Comparison of ENCODE assay signal across 17 cellular contexts in genomic region chr1:77104672-77105071, GRCh38.
DNase-seq lines count a peak whose midpoint lies in the region; ATAC-seq and TF ChIP-seq lines count a peak whose summit lies in the region.
"Had no signal": no experiment of that assay in that cellular context is flagged by ENCODE, and none has a peak within 500 bp of the region (broad histone marks: within the 10 kb centered on the region; RNA-seq: fewer than 3 reads in every experiment).

No MANE protein-coding gene starts in this region.

- H3K4ac ChIP-seq in neuronal stem cell (ENCODE audit: low read length): no peak overlapping the region

- no peak overlapping the region for H2BK120ac ChIP-seq in neuronal stem cell (ENCODE audit: low read depth, low read length)

- no peak overlapping the region for H3K9ac ChIP-seq in neuronal stem cell (ENCODE audit: low read depth, low read length, poor library complexity)
- H3K9ac ChIP-seq: BLaER1 had no signal

- H3K27ac ChIP-seq in neuronal stem cell (replicated peaks; ENCODE audit: low read length): no peak overlapping the region
- H3K27ac ChIP-seq: 22Rv1, BLaER1, C4-2B had no signal

- H3K4me2 ChIP-seq in neuronal stem cell (ENCODE audit: insufficient read depth, low read length, poor library complexity, severe bottlenecking): no peak overlapping the region
- H3K4me2 ChIP-seq: BLaER1 had no signal

- no peak overlapping the region for H2AFZ ChIP-seq in neuronal stem cell (ENCODE audit: low read length)

- no peak overlapping the region for H4K91ac ChIP-seq in neuronal stem cell (ENCODE audit: low read depth, low read length, poor library complexity)

- peaks cover 0 to 1% of the 10 kb centered on the region in 2 donors for H3K4me1 ChIP-seq in neuronal stem cell (ENCODE audit: control insufficient read depth in 2 of 2, insufficient read depth in 1 of 2, low read depth in 1 of 2, low read length in 2 of 2)
- H3K4me1 ChIP-seq: BLaER1, Caco-2, HAP-1 had no signal

- ATAC-seq in WTC11 (no peak), GM19023 (IDR thresholded peaks at IDR 0.05; ENCODE audit: unreplicated experiment) (no peak), HG02588 (IDR thresholded peaks at IDR 0.05; ENCODE audit: unreplicated experiment) (no peak)
- ATAC-seq: CD8-positive, alpha-beta T cell had no signal

- H2BK12ac ChIP-seq in neuronal stem cell (ENCODE audit: low read length): no peak overlapping the region

- H3K9me3 ChIP-seq in neuronal stem cell (replicated peaks in 1 of 2; ENCODE audit: control insufficient read depth in 2 of 2, insufficient read depth in 1 of 2, low read depth in 1 of 2, low read length in 2 of 2): no peaks in the 10 kb centered on the region
- H3K9me3 ChIP-seq: BLaER1, Caco-2, HAP-1 had no signal

- H3K27me3 Mint-ChIP-seq in activated naive CD4-positive, alpha-beta T cell treated with anti-CD3 and anti-CD28 coated beads, Interleukin-2, amount 50 U/mL, for 24 hours: no peaks in the 10 kb centered on the region
- H3K27me3 Mint-ChIP-seq in activated naive CD4-positive, alpha-beta T cell treated with anti-CD3 and anti-CD28 coated beads for 36 hours (ENCODE audit: low read depth): no peaks in the 10 kb centered on the region
- no peaks in the 10 kb centered on the region for H3K27me3 Mint-ChIP-seq in WTC11 (ENCODE audit: low read depth)
- H3K27me3 Mint-ChIP-seq: B cell; CD4-positive, CD25-positive, alpha-beta regulatory T cell had no signal

- no peak for TF ChIP-seq CTCF in WTC11 (IDR thresholded peaks at IDR 0.05)

- H3K4me1 Mint-ChIP-seq in activated naive CD4-positive, alpha-beta T cell treated with anti-CD3 and anti-CD28 coated beads, Interleukin-2, amount 50 U/mL, for 24 hours: no peaks in the 10 kb centered on the region
- H3K4me1 Mint-ChIP-seq in activated naive CD4-positive, alpha-beta T cell treated with anti-CD3 and anti-CD28 coated beads for 36 hours (ENCODE audit: low read depth): no peaks in the 10 kb centered on the region
- no peaks in the 10 kb centered on the region for H3K4me1 Mint-ChIP-seq in WTC11
- H3K4me1 Mint-ChIP-seq: B cell had no signal

- H2BK15ac ChIP-seq in neuronal stem cell (ENCODE audit: low read length): peak overlapping the region; percentile 40

- no peaks in the 10 kb centered on the region for H3K79me1 ChIP-seq in neuronal stem cell (ENCODE audit: low read depth, low read length)

- DNase-seq in activated naive CD4-positive, alpha-beta T cell treated with anti-CD3 and anti-CD28 coated beads for 36 hours: no peak
- DNase-seq in WTC11 (ENCODE audit: low spot score) (no peak), neuronal stem cell (ENCODE audit: low spot score) (no peak)
- DNase-seq: Caco-2; CD4-positive, CD25-positive, alpha-beta regulatory T cell; CD8-positive, alpha-beta T cell; DMS153; DND-41; GOT3 had no signal

- H4K8ac ChIP-seq in neuronal stem cell (ENCODE audit: low read depth, low read length): no peak overlapping the region

- no peak overlapping the region for H3K4me3 Mint-ChIP-seq in activated naive CD4-positive, alpha-beta T cell treated with anti-CD3 and anti-CD28 coated beads, Interleukin-2, amount 50 U/mL, for 24 hours
- H3K4me3 Mint-ChIP-seq in activated naive CD4-positive, alpha-beta T cell treated with anti-CD3 and anti-CD28 coated beads for 36 hours: no peak overlapping the region
- no peak overlapping the region for H3K4me3 Mint-ChIP-seq in WTC11
- H3K4me3 Mint-ChIP-seq: B cell; CD4-positive, CD25-positive, alpha-beta regulatory T cell; CD8-positive, alpha-beta T cell had no signal

- H2BK5ac ChIP-seq in neuronal stem cell (ENCODE audit: low read length): no peak overlapping the region

- POLR2A ChIA-PET in WTC11 (lab: Charles Lee): no interaction called here

- intact Hi-C loops in activated naive CD4-positive, alpha-beta T cell treated with anti-CD3 and anti-CD28 coated beads for 36 hours (cut with micrococcal nuclease): no loop called here

- H3K23ac ChIP-seq in neuronal stem cell (ENCODE audit: low read depth, low read length, poor library complexity): no peak overlapping the region

- H3K36me3 Mint-ChIP-seq in activated naive CD4-positive, alpha-beta T cell treated with anti-CD3 and anti-CD28 coated beads, Interleukin-2, amount 50 U/mL, for 24 hours: peaks cover 20% of the 10 kb centered on the region
- peaks cover 14% of the 10 kb centered on the region for H3K36me3 Mint-ChIP-seq in activated naive CD4-positive, alpha-beta T cell treated with anti-CD3 and anti-CD28 coated beads for 36 hours (ENCODE audit: low read depth)
- peaks cover 3% of the 10 kb centered on the region; the same call in 1 of the 2 replicates for H3K36me3 Mint-ChIP-seq in WTC11

- H2AK5ac ChIP-seq in neuronal stem cell (ENCODE audit: low read depth, low read length): no peak overlapping the region

- peak overlapping the region; percentile 70 for H3K18ac ChIP-seq in neuronal stem cell (ENCODE audit: low read length)

- H3K4me3 ChIP-seq in neuronal stem cell (ENCODE audit: low read length in 2 of 2): no peak overlapping the region
- H3K4me3 ChIP-seq: BLaER1, HAP-1 had no signal

- CTCF ChIA-PET in activated naive CD4-positive, alpha-beta T cell treated with anti-CD3 and anti-CD28 coated beads for 36 hours (lab: Charles Lee): no interaction called here
- CTCF ChIA-PET in WTC11 (lab: Charles Lee): no interaction called here

- no peak overlapping the region for H3K14ac ChIP-seq in neuronal stem cell (ENCODE audit: low read length)

- no peaks in the 10 kb centered on the region for H3K36me3 ChIP-seq in neuronal stem cell (replicated peaks in 1 of 2; ENCODE audit: control insufficient read depth in 2 of 2, insufficient read depth in 2 of 2, low read length in 2 of 2)
- H3K36me3 ChIP-seq: BLaER1, HAP-1 had no signal

- peak overlapping the region; percentile 49 for H3K27ac Mint-ChIP-seq in activated naive CD4-positive, alpha-beta T cell treated with anti-CD3 and anti-CD28 coated beads, Interleukin-2, amount 50 U/mL, for 24 hours
- H3K27ac Mint-ChIP-seq in activated naive CD4-positive, alpha-beta T cell treated with anti-CD3 and anti-CD28 coated beads for 36 hours: no peak overlapping the region
- H3K27ac Mint-ChIP-seq in WTC11: peak overlapping the region; percentile 25; the same call in 1 of the 2 replicates
- H3K27ac Mint-ChIP-seq: B cell; CD4-positive, CD25-positive, alpha-beta regulatory T cell; CD8-positive, alpha-beta T cell had no signal

- no peaks in the 10 kb centered on the region for H3K27me3 ChIP-seq in neuronal stem cell (ENCODE audit: control insufficient read depth in 3 of 3, insufficient read depth in 3 of 3, low read depth in 1 of 3, low read length in 3 of 3)
- H3K27me3 ChIP-seq: BLaER1 had no signal

- no CpG with 5 or more reads among the region's 10 CpGs for WGBS in neuronal stem cell (ENCODE audit: extremely low coverage in 2 of 2, insufficient read length in 2 of 2, insufficient replicate concordance in 1 of 2), 2 donors

- H3K9me3 Mint-ChIP-seq in activated naive CD4-positive, alpha-beta T cell treated with anti-CD3 and anti-CD28 coated beads, Interleukin-2, amount 50 U/mL, for 24 hours: no peaks in the 10 kb centered on the region
- no peaks in the 10 kb centered on the region for H3K9me3 Mint-ChIP-seq in activated naive CD4-positive, alpha-beta T cell treated with anti-CD3 and anti-CD28 coated beads for 36 hours
- no peaks in the 10 kb centered on the region for H3K9me3 Mint-ChIP-seq in WTC11
- H3K9me3 Mint-ChIP-seq: CD8-positive, alpha-beta T cell had no signal

TF ChIP-seq in WTC11, 78 proteins besides CTCF, POLR2A, EP300 and RAD21:
- TF ChIP-seq E2F1 (CRISPR knock-in tag; IDR thresholded peaks at IDR 0.05): no peak
- no peak for TF ChIP-seq FOXP4 (CRISPR knock-in tag; IDR thresholded peaks at IDR 0.05)
